Comparison of ENCODE assay signal across 27 cellular contexts in genomic region chr14:28113311-28113710, GRCh38.
"Had no signal": no experiment of that assay in that cellular context is flagged by ENCODE, and none has a peak within 500 bp of the region (broad histone marks: within the 10 kb centered on the region; RNA-seq: fewer than 3 reads in every experiment).

No MANE protein-coding gene starts in this region.

- H3K4me3 ChIP-seq: colonic mucosa, coronary artery, dorsolateral prefrontal cortex, esophagus muscularis mucosa, esophagus squamous epithelium, gastrocnemius medialis, gastroesophageal sphincter, heart left ventricle, heart right ventricle had no signal

- FAIRE-seq: colon, endometrium, endothelial cell of umbilical vein, frontal cortex had no signal

- ATAC-seq: effector memory CD8-positive, alpha-beta T cell; esophagus mucosa; foreskin keratinocyte; gastrocnemius medialis; gastroesophageal sphincter; heart left ventricle; heart right ventricle had no signal

- H3K36me3 ChIP-seq: colonic mucosa, esophagus muscularis mucosa, esophagus squamous epithelium, gastrocnemius medialis, gastroesophageal sphincter, heart left ventricle, heart right ventricle had no signal

- H3K27me3 ChIP-seq: colonic mucosa, dorsolateral prefrontal cortex, esophagus muscularis mucosa, esophagus squamous epithelium, foreskin keratinocyte, gastrocnemius medialis, gastroesophageal sphincter, heart left ventricle, heart right ventricle had no signal

- DNase-seq: colonic mucosa; cortex of kidney; dermis blood vessel endothelial cell; dorsolateral prefrontal cortex; effector CD4-positive, alpha-beta T cell; effector CD8-positive, alpha-beta T cell; effector memory CD4-positive, alpha-beta T cell; effector memory CD8-positive, alpha-beta T cell; endodermal cell; erythroblast; esophagus squamous epithelium; foreskin melanocyte; gastrocnemius medialis; glutamatergic neuron; head of caudate nucleus; heart left ventricle; heart right ventricle had no signal

- H3K9me3 ChIP-seq: colonic mucosa, esophagus muscularis mucosa, esophagus squamous epithelium, gastrocnemius medialis had no signal

- H3K27ac ChIP-seq: colonic mucosa, coronary artery, dorsolateral prefrontal cortex, epithelial cell of prostate, esophagus muscularis mucosa, esophagus squamous epithelium, foreskin keratinocyte, gastrocnemius medialis, gastroesophageal sphincter, heart left ventricle, heart right ventricle had no signal

- H3K4me1 ChIP-seq: colonic mucosa, esophagus muscularis mucosa, esophagus squamous epithelium, foreskin keratinocyte, gastrocnemius medialis, gastroesophageal sphincter, heart left ventricle, heart right ventricle had no signal
